Comparison of ENCODE assay signal across 8 cellular contexts in the genomic region with DNA sequence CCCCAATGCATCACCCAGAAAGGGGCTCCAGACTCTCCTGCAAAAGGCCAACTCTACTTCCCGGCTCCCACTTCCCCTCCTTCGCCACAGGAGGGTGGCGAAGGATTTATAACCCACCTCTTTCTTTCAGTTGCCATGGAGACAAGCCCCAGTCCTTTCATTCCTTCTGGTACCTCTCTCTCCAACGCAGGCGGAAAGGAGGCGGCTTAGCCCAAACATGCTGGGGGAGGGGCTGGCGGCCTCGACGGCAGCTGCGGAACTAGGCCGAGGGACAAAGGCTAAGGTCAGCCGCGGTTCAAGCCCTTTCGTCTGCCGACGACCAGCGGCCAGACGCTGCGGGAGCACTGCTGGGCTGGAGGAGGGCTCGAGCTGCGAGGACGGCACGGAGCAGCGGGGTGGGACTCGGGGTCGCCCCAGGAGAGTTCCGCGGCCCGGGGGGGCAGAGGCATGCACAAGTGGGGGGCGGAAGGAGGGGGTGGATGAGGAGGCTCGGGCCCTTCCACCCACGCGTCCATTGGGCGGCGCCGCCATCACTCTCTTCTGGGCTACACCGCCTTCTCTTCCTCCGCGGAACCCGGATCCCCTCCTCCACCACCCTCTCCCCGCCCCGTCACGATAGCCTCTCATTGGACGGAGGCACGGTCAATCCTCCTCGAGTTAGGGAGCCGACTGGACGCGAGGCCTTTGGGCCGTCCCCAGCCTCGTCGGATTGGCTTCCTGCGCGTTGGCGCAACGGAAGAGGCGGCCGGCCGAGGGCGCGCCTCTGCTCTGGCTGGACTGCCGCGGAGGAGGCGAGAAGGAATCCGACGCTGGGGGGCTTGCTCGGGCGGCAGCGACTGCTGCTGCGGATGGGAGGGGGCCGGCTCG. TPM values are rescaled to one million over a fixed set of nuclear protein-coding genes. Genes with fewer than 3 reads are reported as not detected.
DNase-seq lines count a peak whose midpoint lies in the region; ATAC-seq, FAIRE-seq and TF ChIP-seq lines count a peak whose summit lies in the region.

A gene (plus strand): TSS at position 766 of the 867 bp plus-strand sequence.

- peak within 1 kb of the TSS; percentile 98 for H3K27ac Mint-ChIP-seq in chondrocyte (ENCODE audit: unreplicated experiment)

- H3K27ac ChIP-seq in kidney (ENCODE audit: low read depth in 2 of 2, low read length in 2 of 2): peak within 1 kb of the TSS; percentile 95 to 97

- intact Hi-C loops in kidney (cut with DNase I): no loop called here

- no peaks in the 10 kb centered on the region for H3K27me3 ChIP-seq in BJ (ENCODE audit: control insufficient read depth, insufficient read depth, low read length)

- DNase-seq in BJ (ENCODE audit: low read depth) (peak; percentile 95), GM19238 (ENCODE audit: insufficient read length, low spot score) (peak; percentile 98), NCI-H510A treated with DMSO at 0.1 percent for 48 hours (lab: John Stamatoyannopoulos, UW) (peak; percentile 98), chondrocyte (ENCODE audit: low spot score) (peak; percentile 99), kidney (peak; percentile 100)
- peak; percentile 93 to 95 for DNase-seq in activated CD4-positive, alpha-beta T cell treated with anti-CD3 and anti-CD28 coated beads for 24 hours (ENCODE audit: low read depth in 2 of 2)
- DNase-seq in stimulated activated CD4-positive, alpha-beta T cell treated with anti-CD3 and anti-CD28 coated beads, Interleukin-15, amount 100 ng/mL, for 24 hours: peak; percentile 98

- CTCF ChIA-PET in BJ (lab: Yijun Ruan, JAX): interaction anchor here (0.6 to 2.5 kb wide), 4 partner anchors 69 to 285 kb away, joined by 3 to 5 read pairs (median 4); a partner anchor contains a TSS

- peaks cover 48% of the 10 kb centered on the region for H3K4me1 Mint-ChIP-seq in chondrocyte (ENCODE audit: low read depth)

- POLR2A ChIA-PET in BJ (lab: Charles Lee): no interaction called here

- H3K4me3 ChIP-seq in BJ (ENCODE audit: low read depth, low read length) (peak within 1 kb of the TSS; percentile 98), kidney (ENCODE audit: low read length in 2 of 2) (peak within 1 kb of the TSS; percentile 73 to 91)

- no peaks in the 10 kb centered on the region for H3K27me3 Mint-ChIP-seq in chondrocyte (ENCODE audit: low read depth)

- peak; percentile 91 for ATAC-seq in HG03442 (IDR thresholded peaks at IDR 0.05; ENCODE audit: unreplicated experiment)

- no peaks in the 10 kb centered on the region for H3K9me3 ChIP-seq in kidney (ENCODE audit: control insufficient read depth in 1 of 2, low read length in 2 of 2)

- H3K36me3 ChIP-seq in BJ (ENCODE audit: control insufficient read depth, insufficient read depth, low read length) (no peaks in the 10 kb centered on the region), kidney (ENCODE audit: control insufficient read depth in 1 of 2, insufficient read depth in 2 of 2, low read length in 2 of 2) (no peaks in the 10 kb centered on the region)

- peak within 1 kb of the TSS; percentile 69 to 72 for H3K9ac ChIP-seq in kidney (ENCODE audit: low read length in 2 of 2)

- H3K4me1 ChIP-seq in kidney (ENCODE audit: control insufficient read depth in 1 of 2, insufficient read depth in 1 of 2, low read depth in 1 of 2, low read length in 2 of 2): peaks cover 8 to 14% of the 10 kb centered on the region in 2 donors

- no peaks in the 10 kb centered on the region for H3K36me3 Mint-ChIP-seq in chondrocyte (ENCODE audit: low read depth)

- FAIRE-seq in kidney (lab: Jason Lieb, UNC): peak; percentile 46

- TF ChIP-seq CTCF in BJ (IDR thresholded peaks at IDR 0.05; ENCODE audit: insufficient read depth, low read depth, low read length) (peak; percentile 46), chondrocyte (IDR thresholded peaks at IDR 0.05) (peak; percentile 71), kidney (IDR thresholded peaks at IDR 0.05; ENCODE audit: borderline replicate concordance, extremely low read depth, insufficient read depth) (peak; percentile 38)

- H3K9me3 Mint-ChIP-seq in chondrocyte (ENCODE audit: low read depth): no peaks in the 10 kb centered on the region

- H3K4me3 Mint-ChIP-seq in chondrocyte (ENCODE audit: unreplicated experiment): peak within 1 kb of the TSS; percentile 92

RNA-seq across cellular contexts. Expression of the gene that starts here (rescaled TPM):
- polyA plus RNA-seq in BJ (2011; rRNA removed) (12.5 and 22.5 TPM in 2 replicates), kidney (ENCODE audit: insufficient read depth, low read depth, low replicate concordance) (26.8 TPM)
- polyA minus RNA-seq in BJ (2011; rRNA and poly(A)+ RNA removed): 21.7 and 21.9 TPM in 2 replicates
- total RNA-seq in chondrocyte (38.2 to 45.3 TPM (median 39.7 TPM) in 3 replicates), kidney (44.9 TPM)

Comparison
In these comparisons a context has a peak if more than half of its experiments do, and no peak if none do; other contexts are left out.
1. Peak in every context shown above with its lines: DNase-seq, ATAC-seq, H3K4me3 ChIP-seq and H3K27ac ChIP-seq.